22 cellular contexts compared by ENCODE assay signal in genomic region chr7:118863961-118864360, GRCh38.
DNase-seq lines count a peak whose midpoint lies in the region; ATAC-seq and TF ChIP-seq lines count a peak whose summit lies in the region.
"Had no signal": no experiment of that assay in that cellular context is flagged by ENCODE, and none has a peak within 500 bp of the region (broad histone marks: within the 10 kb centered on the region; RNA-seq: fewer than 3 reads in every experiment).

No MANE protein-coding gene starts in this region.

- ATAC-seq in SK-N-SH treated with all-trans-retinoic acid at 6 μM for 48 hours: no peak
- no peak for ATAC-seq in HG03469 (IDR thresholded peaks at IDR 0.05; ENCODE audit: unreplicated experiment)
- ATAC-seq: HCT116 had no signal

- no peak overlapping the region for H3K27ac ChIP-seq in substantia nigra (ENCODE audit: low read depth, low read length, poor library complexity, severe bottlenecking)
- H3K27ac ChIP-seq: 22Rv1, BLaER1, Peyer's patch had no signal

- peak; percentile 55 for DNase-seq in NCI-H1092 treated with DMSO at 0.1 percent for 48 hours (lab: John Stamatoyannopoulos, UW)
- no peak for DNase-seq in NCI-H1092 (lab: John Stamatoyannopoulos, UW)
- DNase-seq in NCI-H524 (lab: John Stamatoyannopoulos, UW): peak; percentile 37 to 72
- no peak for DNase-seq in NK-92 treated with Interleukin-12 subunit alpha and Interleukin-12 subunit beta, amount 100 ng/mL, for 24 hours (lab: John Stamatoyannopoulos, UW)
- no peak for DNase-seq in dedifferentiated amniotic fluid mesenchymal stem cell (ENCODE audit: extremely low spot score)
- no peak for DNase-seq in substantia nigra (lab: John Stamatoyannopoulos, UW)
- DNase-seq: ACHN; Caco-2; CD4-positive, alpha-beta memory T cell; GDM1; GOT3; KG1; NCI-H1105 treated with DMSO at 0.1 percent for 48 hours; NCI-H187; NCI-H226; NCI-H526 treated with DMSO at 0.1 percent for 48 hours; Peyer's patch had no signal

TF ChIP-seq in SK-N-SH treated with all-trans-retinoic acid at 6 μM for 48 hours, 23 proteins besides CTCF, POLR2A, EP300 and RAD21:
- TF ChIP-seq CSRNP3 (CRISPR knock-in tag; IDR thresholded peaks at IDR 0.05) (no peak), TCF4 (CRISPR knock-in tag; IDR thresholded peaks at IDR 0.05; ENCODE audit: borderline replicate concordance) (peak; percentile 32; the same call in 1 of the 2 replicates)
TF ChIP-seq in SK-N-SH treated with all-trans-retinoic acid at 6 μM for 48 hours: peak in this region for 1.

Comparison
In these comparisons a context has a peak if more than half of its experiments do, and no peak if none do; other contexts are left out.
1. DNase-seq: peak in NCI-H1092 treated with DMSO at 0.1 percent for 48 hours (single experiment) and NCI-H524 (2 of 2); none in NCI-H1092 (single experiment), NK-92 treated with Interleukin-12 subunit alpha and Interleukin-12 subunit beta, amount 100 ng/mL, for 24 hours (single experiment), dedifferentiated amniotic fluid mesenchymal stem cell (single experiment) and substantia nigra (0 of 49).